Comparison of ENCODE assay signal across 1 cellular context in the genomic region with DNA sequence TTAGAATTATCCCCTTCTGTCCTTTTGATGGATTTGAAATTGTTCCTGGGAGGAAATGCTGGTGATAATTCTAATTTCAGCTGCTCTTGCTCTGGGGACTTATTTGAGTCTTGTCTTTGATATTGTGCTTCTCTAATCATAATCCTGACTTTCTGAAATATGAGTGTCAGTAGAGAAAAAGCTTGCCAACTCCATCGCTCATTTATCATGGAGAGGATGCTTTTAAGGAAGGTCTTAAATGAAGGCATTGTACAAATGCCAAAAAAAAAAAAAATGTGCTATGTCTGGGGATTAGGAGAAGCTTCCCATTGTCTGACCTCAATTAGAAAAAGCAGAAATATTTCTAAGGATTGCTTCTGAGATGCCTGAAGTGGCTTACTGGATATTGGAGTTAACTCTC.
TF ChIP-seq lines count a peak whose summit lies in the region.

No MANE protein-coding gene starts in this region.

TF ChIP-seq in SK-N-SH, 30 proteins besides CTCF, POLR2A, EP300 and RAD21 (continued from another document):
- TF ChIP-seq ZBTB33 (IDR thresholded peaks at IDR 0.05; ENCODE audit: borderline replicate concordance, low read depth) = no peak
